Comparison of ENCODE assay signal across 27 cellular contexts in genomic region chr10:115921795-115922194, GRCh38.
DNase-seq lines count a peak whose midpoint lies in the region; FAIRE-seq and TF ChIP-seq lines count a peak whose summit lies in the region.
"Had no signal": no experiment of that assay in that cellular context is flagged by ENCODE, and none has a peak within 500 bp of the region (broad histone marks: within the 10 kb centered on the region; RNA-seq: fewer than 3 reads in every experiment).

No MANE protein-coding gene starts in this region.

- WGBS in small intestine, 3 donors, result 58 to 75% (median 64%) methylated on average over 4 of the region's 4 CpGs

- H3K4me1 ChIP-seq in small intestine (ENCODE audit: control insufficient read depth in 2 of 2, insufficient read depth in 1 of 2, low read depth in 1 of 2, low read length in 1 of 2), result no peaks in the 10 kb centered on the region
- H3K4me1 ChIP-seq: sigmoid colon, transverse colon had no signal

- TF ChIP-seq CTCF in HFFc6 (IDR thresholded peaks at IDR 0.05) (no peak), RWPE1 (conservative IDR thresholded peaks at IDR 0.05; ENCODE audit: low read depth) (no peak), osteocyte (IDR thresholded peaks at IDR 0.05) (no peak)

- no peak overlapping the region for H3K4me3 ChIP-seq in small intestine (ENCODE audit: low read depth in 1 of 2, low read length in 2 of 2)
- H3K4me3 ChIP-seq: cardiac muscle cell, coronary artery, sigmoid colon, SJSA1, transverse colon had no signal

- CTCF ChIA-PET in RWPE1 (lab: Yijun Ruan, JAX), result interaction anchor here (0.7 kb wide), 1 partner anchor 20 kb away, joined by 3 read pairs; no protein-coding TSS in a partner anchor

- H3K9me3 Mint-ChIP-seq in HFFc6 (no peaks in the 10 kb centered on the region), osteocyte (ENCODE audit: unreplicated experiment) (no peaks in the 10 kb centered on the region)

- no peaks in the 10 kb centered on the region for H3K9me3 ChIP-seq in small intestine (ENCODE audit: control insufficient read depth, low read depth)
- H3K9me3 ChIP-seq: SJSA1, transverse colon had no signal

- no peaks in the 10 kb centered on the region for H3K36me3 ChIP-seq in small intestine (ENCODE audit: control insufficient read depth in 2 of 2, insufficient read depth in 2 of 2, low read length in 2 of 2)
- H3K36me3 ChIP-seq: cardiac muscle cell, sigmoid colon, SJSA1, transverse colon had no signal

- DNase-seq in HFFc6 (peak; percentile 74), RWPE1 (ENCODE audit: low spot score) (peak; percentile 74), dermis blood vessel endothelial cell (peak; percentile 56), osteocyte (ENCODE audit: extremely low spot score, unreplicated experiment) (no peak), small intestine (no peak), COR-L47 (lab: John Stamatoyannopoulos, UW) (no peak), retina (no peak)
- no peak for DNase-seq in stimulated activated CD4-positive, alpha-beta T cell treated with anti-CD3 and anti-CD28 coated beads, Interleukin-4, amount 100 ng/mL, for 4 hours
- DNase-seq: activated gamma-delta T cell; activated naive CD8-positive, alpha-beta T cell treated with anti-CD3 and anti-CD28 coated beads, Interleukin-2, amount 50 U/mL, for 24 hours; endodermal cell; H7; head of caudate nucleus; MM.1S; NCI-H1436; NCI-H510A; NK-92 treated with Interleukin-12 subunit alpha and Interleukin-12 subunit beta, amount 100 ng/mL, for 24 hours; sigmoid colon; stimulated activated CD8-positive, alpha-beta memory T cell treated with anti-CD3 and anti-CD28 coated beads, Interleukin-4, amount 100 ng/mL, for 48 hours; T-helper 1 cell; transverse colon had no signal

- H3K36me3 Mint-ChIP-seq in HFFc6 (ENCODE audit: low read depth), result peaks cover 19% of the 10 kb centered on the region
- no peaks in the 10 kb centered on the region for H3K36me3 Mint-ChIP-seq in osteocyte (ENCODE audit: unreplicated experiment)
- H3K36me3 Mint-ChIP-seq: CD14-positive monocyte had no signal

- H3K4me3 Mint-ChIP-seq in HFFc6, result peak overlapping the region; percentile 68
- no peak overlapping the region for H3K4me3 Mint-ChIP-seq in osteocyte (ENCODE audit: unreplicated experiment)
- H3K4me3 Mint-ChIP-seq: activated naive CD8-positive, alpha-beta T cell treated with anti-CD3 and anti-CD28 coated beads, Interleukin-2, amount 50 U/mL, for 24 hours; CD14-positive monocyte; endodermal cell; neural crest cell had no signal

- no peaks in the 10 kb centered on the region for H3K27me3 ChIP-seq in small intestine (ENCODE audit: control insufficient read depth in 2 of 2, insufficient read depth in 2 of 2, low read length in 2 of 2)
- H3K27me3 ChIP-seq: cardiac muscle cell, sigmoid colon, SJSA1, transverse colon had no signal

- no peak for FAIRE-seq in small intestine (lab: Jason Lieb, UNC)
- FAIRE-seq: G401.6 had no signal

- no peak overlapping the region for H3K27ac ChIP-seq in RWPE1
- no peak overlapping the region for H3K27ac ChIP-seq in small intestine (ENCODE audit: low read depth in 1 of 2, low read length in 1 of 2)
- H3K27ac ChIP-seq: cardiac muscle cell, coronary artery, sigmoid colon, SJSA1, transverse colon had no signal

- H3K4me1 Mint-ChIP-seq in HFFc6 (ENCODE audit: low read depth), result peaks cover 41% of the 10 kb centered on the region
- H3K4me1 Mint-ChIP-seq in osteocyte (ENCODE audit: unreplicated experiment), result peaks cover 23% of the 10 kb centered on the region
- H3K4me1 Mint-ChIP-seq: activated naive CD8-positive, alpha-beta T cell treated with anti-CD3 and anti-CD28 coated beads, Interleukin-2, amount 50 U/mL, for 24 hours; CD14-positive monocyte; neural crest cell had no signal

- POLR2A ChIA-PET in RWPE1 (lab: Yijun Ruan, JAX; ENCODE audit: low non-redundant PET), result no interaction called here

- no peaks in the 10 kb centered on the region; the same call in 1 of the 2 replicates for H3K27me3 Mint-ChIP-seq in HFFc6 (ENCODE audit: insufficient read depth)
- no peaks in the 10 kb centered on the region for H3K27me3 Mint-ChIP-seq in osteocyte (ENCODE audit: unreplicated experiment)
- H3K27me3 Mint-ChIP-seq: activated naive CD8-positive, alpha-beta T cell treated with anti-CD3 and anti-CD28 coated beads, Interleukin-2, amount 50 U/mL, for 24 hours had no signal

- peak overlapping the region; percentile 82 for H3K27ac Mint-ChIP-seq in HFFc6
- H3K27ac Mint-ChIP-seq in osteocyte (ENCODE audit: unreplicated experiment), result peak overlapping the region; percentile 42
- H3K27ac Mint-ChIP-seq: activated naive CD8-positive, alpha-beta T cell treated with anti-CD3 and anti-CD28 coated beads, Interleukin-2, amount 50 U/mL, for 24 hours; CD14-positive monocyte; endodermal cell had no signal

Comparison
In these comparisons a context has a peak if more than half of its experiments do, and no peak if none do; other contexts are left out.
1. DNase-seq: peak in HFFc6 (single experiment), RWPE1 (single experiment) and dermis blood vessel endothelial cell (single experiment); none in osteocyte (single experiment), small intestine (single experiment), stimulated activated CD4-positive, alpha-beta T cell treated with anti-CD3 and anti-CD28 coated beads, Interleukin-4, amount 100 ng/mL, for 4 hours (0 of 2), COR-L47 (single experiment) and retina (single experiment).